25 cellular contexts compared by ENCODE assay signal in genomic region chr16:47053895-47054294, GRCh38.
"Had no signal": no experiment of that assay in that cellular context is flagged by ENCODE, and none has a peak within 500 bp of the region (broad histone marks: within the 10 kb centered on the region; RNA-seq: fewer than 3 reads in every experiment).

No MANE protein-coding gene starts in this region.

- ATAC-seq: naive thymus-derived CD8-positive, alpha-beta T cell; natural killer cell treated with Interleukin-12 subunit alpha and Interleukin-12 subunit beta and Interleukin-15 and Interleukin-18, amount 100 ng/mL, for 72 hours; pancreas; psoas muscle; right cardiac atrium; sciatic nerve; stimulated activated effector memory CD8-positive, alpha-beta T cell treated with anti-CD3 and anti-CD28 coated beads, Interleukin-12 subunit alpha, Interleukin-12 subunit beta, amount 100 ng/mL, for 72 hours; stimulated activated naive B cell treated with anti-CD40 and anti-IgM and Interleukin-4, amounts not matched to agents 10 μg/mL and 1 μg/mL and 100 μg/mL, for 72 hours; upper lobe of right lung had no signal

- H3K27me3 ChIP-seq: neutrophil, pancreas, stomach, thyroid gland, tibial nerve, upper lobe of right lung, uterus had no signal

- DNase-seq: naive B cell; naive thymus-derived CD8-positive, alpha-beta T cell; nephron progenitor cell; nucleus accumbens; pancreas; psoas muscle; right cardiac atrium; stimulated activated CD4-positive, alpha-beta T cell treated with anti-CD3 and anti-CD28 coated beads, Interleukin-15, amount 100 ng/mL, for 24 hours; stimulated activated CD4-positive, alpha-beta T cell treated with anti-CD3 and anti-CD28 coated beads, Interleukin-2, amount 100 ng/mL, for 24 hours; stimulated activated CD4-positive, alpha-beta T cell treated with anti-CD3 and anti-CD28 coated beads, Interleukin-2, amount 100 ng/mL, for 48 hours; stimulated activated CD4-positive, alpha-beta T cell treated with anti-CD3 and anti-CD28 coated beads, Interleukin-4, amount 100 ng/mL, for 24 hours; stimulated activated naive B cell treated with anti-CD40 and anti-IgM and Interleukin-4, amounts not matched to agents 10 μg/mL and 1 μg/mL and 100 μg/mL, for 72 hours; stimulated activated naive CD4-positive, alpha-beta T cell treated with Interleukin-2 at 50 U/mL for 16 hours; stomach; thyroid gland; uterus had no signal

- H3K27ac ChIP-seq: neutrophil, pancreas, psoas muscle, skin epidermis, stomach, thoracic aorta, thyroid gland, tibial nerve, upper lobe of right lung, uterus had no signal

- H3K4me2 ChIP-seq: smooth muscle cell had no signal

- H3K4me3 ChIP-seq: pancreas, psoas muscle, skin epidermis, smooth muscle cell, stomach, thoracic aorta, thyroid gland, tibial nerve, upper lobe of right lung, uterus had no signal

- H3K4me1 ChIP-seq: pancreas, psoas muscle, stomach, thyroid gland, tibial nerve, upper lobe of right lung, uterus had no signal

- H3K9me3 ChIP-seq: neutrophil, pancreas, psoas muscle, stomach, thoracic aorta, thyroid gland, tibial nerve, upper lobe of right lung, uterus had no signal

- FAIRE-seq: pancreas had no signal

- H3K36me3 ChIP-seq: neutrophil, pancreas, stomach, thoracic aorta, thyroid gland, tibial nerve, upper lobe of right lung, uterus had no signal
